Comparison of ENCODE assay signal across 8 cellular contexts in genomic region chr17:1109606-1110523, GRCh38.
DNase-seq lines count a peak whose midpoint lies in the region; ATAC-seq and TF ChIP-seq lines count a peak whose summit lies in the region.

No MANE protein-coding gene starts in this region.

- H3K36me3 Mint-ChIP-seq in Caco-2 (ENCODE audit: insufficient read depth, unreplicated experiment), result no peaks in the 10 kb centered on the region
- H3K36me3 Mint-ChIP-seq in T-cell, result no peaks in the 10 kb centered on the region
- peaks cover 20% of the 10 kb centered on the region for H3K36me3 Mint-ChIP-seq in effector memory CD8-positive, alpha-beta T cell (ENCODE audit: insufficient read depth)

- peak; percentile 79 to 90 for DNase-seq in Caco-2
- no peak for DNase-seq in HFF-Myc (ENCODE audit: extremely low read depth, low read depth)
- DNase-seq in T-cell, result peak in 5 of 34 experiments; percentile 34 to 54 (median 39)
- DNase-seq in effector memory CD8-positive, alpha-beta T cell, result peak in 1 of 3 experiments; percentile 41
- DNase-seq in uterus, result no peak
- no peak for DNase-seq in central memory CD4-positive, alpha-beta T cell

- intact Hi-C loops in Caco-2 (cut with micrococcal nuclease; ENCODE audit: unreplicated experiment) (no loop called here), uterus (cut with DNase I; ENCODE audit: low total_unique reads) (no loop called here)

- H3K27ac Mint-ChIP-seq in Caco-2 (ENCODE audit: unreplicated experiment), result peak overlapping the region; percentile 73
- peak overlapping the region; percentile 73 to 77 for H3K27ac Mint-ChIP-seq in T-cell
- peak overlapping the region; percentile 78 to 88 for H3K27ac Mint-ChIP-seq in effector memory CD8-positive, alpha-beta T cell

- H3K27me3 Mint-ChIP-seq in Caco-2 (ENCODE audit: insufficient read depth, unreplicated experiment), result no peaks in the 10 kb centered on the region
- no peaks in the 10 kb centered on the region for H3K27me3 Mint-ChIP-seq in T-cell
- H3K27me3 Mint-ChIP-seq in effector memory CD8-positive, alpha-beta T cell, result no peaks in the 10 kb centered on the region

- H3K9me3 ChIP-seq in Caco-2, result no peaks in the 10 kb centered on the region
- no peaks in the 10 kb centered on the region for H3K9me3 ChIP-seq in muscle layer of duodenum (ENCODE audit: control insufficient read depth in 1 of 2, low read length in 2 of 2)
- H3K9me3 ChIP-seq in uterus, result no peaks in the 10 kb centered on the region

- H3K4me1 Mint-ChIP-seq in Caco-2 (ENCODE audit: low read depth, unreplicated experiment) (peaks cover 24% of the 10 kb centered on the region), T-cell (peaks cover 30 to 56% (median 46%) of the 10 kb centered on the region in 3 donors)
- H3K4me1 Mint-ChIP-seq in effector memory CD8-positive, alpha-beta T cell (ENCODE audit: low read depth in 2 of 2), result peaks cover 34 to 42% of the 10 kb centered on the region in 2 donors

- no peaks in the 10 kb centered on the region for H3K27me3 ChIP-seq in Caco-2 (replicated peaks; ENCODE audit: control insufficient read depth, insufficient read depth, low read length)
- H3K27me3 ChIP-seq in muscle layer of duodenum (ENCODE audit: low read depth, low read length), result no peaks in the 10 kb centered on the region
- no peaks in the 10 kb centered on the region for H3K27me3 ChIP-seq in uterus

- H3K27ac ChIP-seq in muscle layer of duodenum (ENCODE audit: low read length), result peak overlapping the region; percentile 91
- H3K27ac ChIP-seq in uterus, result peak overlapping the region; percentile 72 to 90

- ATAC-seq in T-cell (replicated peaks in 1 of 4), result peak; percentile 44 to 47 (median 45)
- ATAC-seq in effector memory CD8-positive, alpha-beta T cell (replicated peaks), result peak; percentile 43
- no peak for ATAC-seq in HG03457 (IDR thresholded peaks at IDR 0.05; ENCODE audit: unreplicated experiment)

- peaks cover 33% of the 10 kb centered on the region for H3K4me1 ChIP-seq in Caco-2
- H3K4me1 ChIP-seq in muscle layer of duodenum (ENCODE audit: control insufficient read depth in 1 of 2, insufficient read depth in 2 of 2, low read length in 2 of 2), result peaks cover 31 to 54% of the 10 kb centered on the region in 2 donors
- peaks cover 0 to 26% of the 10 kb centered on the region in 2 donors for H3K4me1 ChIP-seq in uterus

- H3K4me3 Mint-ChIP-seq in Caco-2 (ENCODE audit: unreplicated experiment) (peak overlapping the region; percentile 85), T-cell (peak overlapping the region; percentile 65 to 81 (median 74))
- peak overlapping the region; percentile 89 for H3K4me3 Mint-ChIP-seq in effector memory CD8-positive, alpha-beta T cell

- H3K4me3 ChIP-seq in Caco-2 (ENCODE audit: low read depth, low read length) (peak overlapping the region; percentile 92), HFF-Myc (replicated peaks; ENCODE audit: low read depth, low read length) (peak overlapping the region; percentile 57), muscle layer of duodenum (ENCODE audit: low read depth in 1 of 2, low read length in 2 of 2) (peak overlapping the region; percentile 48 to 80), uterus (peak overlapping the region; percentile 43 to 80)

- POLR2A ChIA-PET in Caco-2 (lab: Charles Lee) (interaction anchor here (0.6 to 1.5 kb wide), 3 partner anchors 13 to 28 kb away, joined by 3 to 13 read pairs (median 3); no protein-coding TSS in a partner anchor), T-cell (lab: Charles Lee) (no interaction called here)

- H3K9me3 Mint-ChIP-seq in Caco-2 (ENCODE audit: unreplicated experiment) (no peaks in the 10 kb centered on the region), T-cell (no peaks in the 10 kb centered on the region)
- no peaks in the 10 kb centered on the region for H3K9me3 Mint-ChIP-seq in effector memory CD8-positive, alpha-beta T cell

- CTCF ChIA-PET in Caco-2 (lab: Charles Lee), result interaction anchor here (0.6 to 1.7 kb wide), 9 partner anchors 10 to 349 kb away, joined by 3 to 8 read pairs (median 4); no protein-coding TSS in a partner anchor
- CTCF ChIA-PET in T-cell (lab: Charles Lee), result interaction anchor here in 1 of 2 donors (0.6 to 1.4 kb wide), 2 partner anchors 13 to 314 kb away, joined by 4 to 5 read pairs; no protein-coding TSS in a partner anchor

- peak in 1 of 2 experiments; percentile 5 for TF ChIP-seq CTCF in Caco-2 (IDR thresholded peaks at IDR 0.05; ENCODE audit: insufficient read depth in 1 of 2, low read depth in 1 of 2, low read length in 1 of 2, severe bottlenecking in 1 of 2, unreplicated experiment in 1 of 2)
- no peak for TF ChIP-seq CTCF in HFF-Myc (IDR thresholded peaks at IDR 0.05; ENCODE audit: low read depth, low read length, missing control alignments)
- peak in 1 of 4 experiments; percentile 2 for TF ChIP-seq CTCF in uterus (IDR thresholded peaks at IDR 0.05)

- TF ChIP-seq POLR2A in uterus (IDR thresholded peaks at IDR 0.05), result no peak

- no TSS peak for BruUV-seq in Caco-2 (replicated peaks; lab: Mats Ljungman, UMichigan)

- H3K36me3 ChIP-seq in Caco-2 (ENCODE audit: control insufficient read depth, insufficient read depth, low read length) (no peaks in the 10 kb centered on the region), muscle layer of duodenum (ENCODE audit: control insufficient read depth in 1 of 2, insufficient read depth in 2 of 2, low read length in 2 of 2) (peaks cover 0 to 4% of the 10 kb centered on the region in 2 donors), uterus (no peaks in the 10 kb centered on the region)

Comparison
In these comparisons a context has a peak if more than half of its experiments do, and no peak if none do; other contexts are left out.
1. DNase-seq: peak in Caco-2 (2 of 2); none in HFF-Myc (single experiment), uterus (0 of 2) and central memory CD4-positive, alpha-beta T cell (single experiment).
2. Peak in every context shown above with its lines, with median percentiles within 50 percentile points of each other: H3K4me3 ChIP-seq, H3K27ac Mint-ChIP-seq and H3K4me3 Mint-ChIP-seq.